8 cellular contexts compared by ENCODE assay signal in genomic region chr21:14215971-14216621, GRCh38. TPM values are rescaled to one million over a fixed set of nuclear protein-coding genes. Genes with fewer than 3 reads are reported as not detected.
DNase-seq lines count a peak whose midpoint lies in the region; ATAC-seq and TF ChIP-seq lines count a peak whose summit lies in the region.

Gene RBM11 (plus strand): TSS chr21:14216157. CDS start chr21:14216187, 30 bp downstream.

- ATAC-seq in GM18861 (IDR thresholded peaks at IDR 0.05; ENCODE audit: unreplicated experiment), result peak; percentile 89
- peak; percentile 95 for ATAC-seq in HG03139 (IDR thresholded peaks at IDR 0.05; ENCODE audit: unreplicated experiment)

- TF ChIP-seq CTCF in A673 (conservative IDR thresholded peaks at IDR 0.05; ENCODE audit: low read depth, low read length) (no peak), epithelial cell of proximal tubule (conservative IDR thresholded peaks at IDR 0.05; ENCODE audit: low read depth, low read length) (no peak)

- H3K9me3 ChIP-seq in A673 (ENCODE audit: low read depth, low read length, poor library complexity, severe bottlenecking), result no peaks in the 10 kb centered on the region

- peaks cover 36% of the 10 kb centered on the region for H3K36me3 ChIP-seq in A673 (ENCODE audit: insufficient read depth, low read length, poor library complexity, severe bottlenecking)

- POLR2A ChIA-PET in A673 (lab: Charles Lee; ENCODE audit: low non-redundant PET), result interaction anchor here (0.5 to 1.2 kb wide), 4 partner anchors 16 to 665 kb away, joined by 3 to 4 read pairs (median 4); no protein-coding TSS in a partner anchor

- no TSS peak for BruUV-seq in A673 (replicated peaks; lab: Mats Ljungman, UMichigan)

- H3K4me1 ChIP-seq in A673 (ENCODE audit: insufficient read depth, low read length, poor library complexity, severe bottlenecking), result peaks cover 39% of the 10 kb centered on the region

- intact Hi-C loops in A673 (cut with micrococcal nuclease; ENCODE audit: unreplicated experiment), result no loop called here

- peak within 1 kb of the TSS; percentile 96 for H3K27ac ChIP-seq in A673 (ENCODE audit: low read depth, low read length, poor library complexity, severe bottlenecking)

- CTCF ChIA-PET in A673 (lab: Charles Lee), result no interaction called here

- no peaks in the 10 kb centered on the region for H3K27me3 ChIP-seq in A673 (replicated peaks; ENCODE audit: insufficient read depth, low read depth, low read length, poor library complexity)

- peak; percentile 96 for DNase-seq in A673 (ENCODE audit: low spot score)
- peak; percentile 60 for DNase-seq in NCI-H748 treated with DMSO at 0.1 percent for 48 hours (lab: John Stamatoyannopoulos, UW)
- peak; percentile 84 for DNase-seq in activated CD8-positive, alpha-beta memory T cell treated with anti-CD3 and anti-CD28 coated beads, Interleukin-2, amount 50 U/mL, for 4 hours
- DNase-seq in epithelial cell of proximal tubule (ENCODE audit: low read depth), result no peak
- peak; percentile 45 for DNase-seq in mucosa of gallbladder (ENCODE audit: low spot score)
- peak; percentile 55 to 75 for DNase-seq in stimulated activated CD8-positive, alpha-beta memory T cell treated with anti-CD3 and anti-CD28 coated beads, Interleukin-2, amount 100 ng/mL, for 48 hours (ENCODE audit: low read depth in 2 of 2)

- H3K4me3 ChIP-seq in A673 (ENCODE audit: low read depth, low read length, poor library complexity, severe bottlenecking), result peak within 1 kb of the TSS; percentile 90
- H3K4me3 ChIP-seq in epithelial cell of proximal tubule (ENCODE audit: low read depth, low read length), result peak within 1 kb of the TSS; percentile 81

RNA-seq across cellular contexts. Expression of gene RBM11, which starts in this region (rescaled TPM):
- 319 TPM in 2 replicates for total RNA-seq in A673 (2021)
- total RNA-seq in epithelial cell of proximal tubule, result 0.23 and 1.0 TPM in 2 replicates
- 0.83 TPM for total RNA-seq in mucosa of gallbladder

Comparison
In these comparisons a context has a peak if more than half of its experiments do, and no peak if none do; other contexts are left out.
1. RNA of gene RBM11 (total RNA-seq): 319 TPM in A673; 0.83 TPM in mucosa of gallbladder (single experiment) and 0.23 to 1.0 TPM in epithelial cell of proximal tubule; every median in the first group is over 100 times any median in the second.
2. Peak in DNase-seq in mucosa of gallbladder; RNA of the gene not detected or under 1 TPM.